In genomic region chr4:8427761-8428287, GRCh38 we compare ENCODE assay signal across 8 cellular contexts. TPM values are rescaled to one million over a fixed set of nuclear protein-coding genes. Genes with fewer than 3 reads are reported as not detected.
DNase-seq lines count a peak whose midpoint lies in the region; ATAC-seq, FAIRE-seq and TF ChIP-seq lines count a peak whose summit lies in the region.

No MANE protein-coding gene starts in this region.

- peak overlapping the region; percentile 88 for H3K4me3 ChIP-seq in AG04449 (ENCODE audit: low read depth, low read length)
- peak overlapping the region; percentile 89 for H3K4me3 ChIP-seq in bronchial epithelial cell (ENCODE audit: low read depth, low read length)
- peak overlapping the region; percentile 89 to 95 for H3K4me3 ChIP-seq in stomach smooth muscle (ENCODE audit: low read length in 2 of 2)

- POLR2A ChIA-PET in AG04449 (lab: Yijun Ruan, JAX): interaction anchor here (0.9 to 1.7 kb wide), 3 partner anchors 12 to 270 kb away, joined by 3 to 10 read pairs (median 3); partner anchors contain the start of genes ACOX3 and TRMT44

- peak; percentile 63 for ATAC-seq in GM18498 (IDR thresholded peaks at IDR 0.05; ENCODE audit: unreplicated experiment)
- peak; percentile 53 for ATAC-seq in HG02885 (IDR thresholded peaks at IDR 0.05; ENCODE audit: poor library complexity, unreplicated experiment)

- CTCF ChIA-PET in AG04449 (lab: Yijun Ruan, JAX): interaction anchor here (0.7 to 5.1 kb wide), 7 partner anchors 8 to 251 kb away, joined by 3 to 26 read pairs (median 5); no protein-coding TSS in a partner anchor

- peak overlapping the region; percentile 35 for H3K27ac ChIP-seq in layer of hippocampus (ENCODE audit: low read depth, low read length)
- peak overlapping the region; percentile 75 for H3K27ac ChIP-seq in stomach smooth muscle (ENCODE audit: low read length)

- TF ChIP-seq CTCF in AG04449 (IDR thresholded peaks at IDR 0.05; ENCODE audit: insufficient read depth, low read length, missing control alignments): no peak
- TF ChIP-seq CTCF in bronchial epithelial cell (IDR thresholded peaks at IDR 0.05; ENCODE audit: insufficient read depth, low read length, severe bottlenecking): no peak

- no peaks in the 10 kb centered on the region for H3K9me3 ChIP-seq in stomach smooth muscle (ENCODE audit: control insufficient read depth in 2 of 2, low read length in 2 of 2)

- H3K4me1 ChIP-seq in stomach smooth muscle (ENCODE audit: control insufficient read depth, insufficient read depth, low read length): peaks cover 29% of the 10 kb centered on the region

- H3K27me3 ChIP-seq in bronchial epithelial cell (ENCODE audit: control insufficient read depth, insufficient read depth, low read length) (no peaks in the 10 kb centered on the region), layer of hippocampus (ENCODE audit: control insufficient read depth, insufficient read depth, low read length) (no peaks in the 10 kb centered on the region), stomach smooth muscle (ENCODE audit: control insufficient read depth in 1 of 2, insufficient read depth in 2 of 2, low read length in 2 of 2) (no peaks in the 10 kb centered on the region)

- DNase-seq in AG04449 (ENCODE audit: low read depth, low spot score) (no peak), NOMO-1 treated with DMSO at 0.1 percent for 48 hours (lab: John Stamatoyannopoulos, UW; ENCODE audit: unreplicated experiment) (peak; percentile 76), bronchial epithelial cell (ENCODE audit: low read depth) (peak; percentile 39), NCI-H774 (lab: John Stamatoyannopoulos, UW) (no peak)

- H3K36me3 ChIP-seq in bronchial epithelial cell (ENCODE audit: control insufficient read depth, insufficient read depth, low read length) (no peaks in the 10 kb centered on the region), stomach smooth muscle (ENCODE audit: control insufficient read depth in 2 of 2, insufficient read depth in 2 of 2, low read length in 2 of 2) (peaks cover 0 to 2% of the 10 kb centered on the region in 2 donors)

- peak overlapping the region; percentile 87 to 90 for H3K9ac ChIP-seq in stomach smooth muscle (ENCODE audit: low read length in 2 of 2)

- no peak for FAIRE-seq in bronchial epithelial cell (lab: Jason Lieb, UNC)

RNA-seq across cellular contexts. Expression of gene ACOX3, which starts 12.7 kb away (rescaled TPM):
- 12.4 and 22.0 TPM in 2 replicates for total RNA-seq in bronchial epithelial cell

RNA-seq across cellular contexts. Expression of gene TRMT44, which starts 12.8 kb away (rescaled TPM):
- total RNA-seq in bronchial epithelial cell: 10.0 and 14.1 TPM in 2 replicates

Comparison
In these comparisons a context has a peak if more than half of its experiments do, and no peak if none do; other contexts are left out.
1. DNase-seq: peak in NOMO-1 treated with DMSO at 0.1 percent for 48 hours (single experiment) and bronchial epithelial cell (single experiment); none in AG04449 (single experiment) and NCI-H774 (single experiment).
2. Peak in every context shown above with its lines, with median percentiles within 50 percentile points of each other: H3K4me3 ChIP-seq.